11 cellular contexts compared by ENCODE assay signal in the genomic region with DNA sequence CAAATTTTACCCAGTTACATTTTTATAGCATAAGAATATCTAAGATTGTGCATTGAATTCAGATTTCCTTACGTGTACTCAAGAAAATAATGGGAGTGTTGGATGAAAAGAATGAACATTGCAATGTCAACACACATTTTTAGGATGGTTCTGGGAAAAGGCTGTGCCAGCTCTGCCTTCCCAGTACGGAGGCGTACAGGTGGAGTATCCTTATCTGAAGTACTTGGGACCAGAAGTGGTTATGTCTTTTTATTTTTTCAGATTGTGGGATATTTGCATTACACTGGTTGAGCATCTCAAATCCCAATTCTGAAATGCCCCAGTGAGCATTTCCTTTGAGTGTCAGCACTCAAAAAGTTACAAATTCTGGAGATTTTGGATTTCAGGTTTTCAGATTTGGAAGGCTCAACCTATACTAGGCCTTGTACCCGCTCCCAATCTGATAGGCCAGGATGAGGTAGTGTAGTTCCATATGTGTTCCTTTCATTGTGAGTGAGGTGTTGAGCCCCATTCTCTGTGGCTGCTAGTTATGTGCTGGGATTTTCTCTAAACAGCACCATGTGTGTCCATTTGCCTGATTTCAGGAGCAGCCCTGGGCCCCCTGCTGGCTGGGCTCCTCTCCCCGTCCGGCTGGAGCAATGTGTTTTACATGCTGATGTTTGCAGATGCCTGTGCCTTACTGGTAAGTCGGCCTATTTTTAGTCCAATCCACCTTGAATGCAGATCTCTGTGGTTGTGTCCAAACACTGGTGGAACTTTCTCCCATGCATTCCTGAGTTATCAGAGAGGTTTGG.
DNase-seq lines count a peak whose midpoint lies in the region; ATAC-seq and TF ChIP-seq lines count a peak whose summit lies in the region.
"Had no signal": no experiment of that assay in that cellular context is flagged by ENCODE, and none has a peak within 500 bp of the region (broad histone marks: within the 10 kb centered on the region; RNA-seq: fewer than 3 reads in every experiment).

No MANE protein-coding gene starts in this region.

- no peak overlapping the region for H3K27ac ChIP-seq in liver (ENCODE audit: low read depth in 1 of 2, low read length in 2 of 2)

- DNase-seq in AG09319 (ENCODE audit: extremely low read depth, low read depth): no peak
- peak; percentile 39 for DNase-seq in HFF-Myc (ENCODE audit: extremely low read depth, low read depth)
- no peak for DNase-seq in astrocyte of the spinal cord (ENCODE audit: low read depth, low spot score)
- no peak for DNase-seq in NCI-H774 (lab: John Stamatoyannopoulos, UW)
- DNase-seq in stimulated activated naive CD4-positive, alpha-beta T cell treated with Interleukin-2 at 50 U/mL for 16 hours (lab: John Stamatoyannopoulos, UW): no peak
- no peak for DNase-seq in iPS-NIHi7 (ENCODE audit: extremely low spot score)
- DNase-seq: activated naive CD4-positive, alpha-beta T cell treated with Interleukin-2 at 50 U/mL for 16 hours; NCI-H1105 treated with DMSO at 0.1 percent for 48 hours; NK-92 treated with Interleukin-12 subunit alpha and Interleukin-12 subunit beta, amount 100 ng/mL, for 24 hours had no signal

- H3K4me3 ChIP-seq in HFF-Myc (replicated peaks; ENCODE audit: low read depth, low read length) (no peak overlapping the region), astrocyte of the spinal cord (ENCODE audit: low read depth, low read length) (no peak overlapping the region), liver (ENCODE audit: low read depth in 1 of 3, low read length in 3 of 3) (no peak overlapping the region)

- WGBS in liver: 86% methylated on average over 7 of the region's 7 CpGs

- H3K36me3 ChIP-seq in liver (ENCODE audit: control insufficient read depth in 4 of 4, insufficient read depth in 3 of 4, low read depth in 1 of 4, low read length in 3 of 4): peaks cover 0 to 9% (median 3%) of the 10 kb centered on the region in 4 donors

- H3K27me3 ChIP-seq in liver (ENCODE audit: control insufficient read depth in 4 of 4, insufficient read depth in 4 of 4, low read length in 3 of 4): no peaks in the 10 kb centered on the region

- ATAC-seq in HG03354 (IDR thresholded peaks at IDR 0.05; ENCODE audit: poor library complexity, severe bottlenecking, unreplicated experiment): no peak

- TF ChIP-seq CTCF in AG09319 (IDR thresholded peaks at IDR 0.05; ENCODE audit: low read depth, low read length) (peak; percentile 50), HFF-Myc (IDR thresholded peaks at IDR 0.05; ENCODE audit: low read depth, low read length, missing control alignments) (peak; percentile 74), astrocyte of the spinal cord (IDR thresholded peaks at IDR 0.05; ENCODE audit: low read depth, low read length) (peak; percentile 36), liver (IDR thresholded peaks at IDR 0.05; ENCODE audit: low read depth, low read length, missing input control) (peak; percentile 37)

- peak in 1 of 2 donors; percentile 74 for TF ChIP-seq RAD21 in liver (IDR thresholded peaks at IDR 0.05)

- in situ Hi-C loops in astrocyte of the spinal cord (cut with HindIII; ENCODE audit: low sequenced_read_pairs): no loop called here

- peaks cover 0 to 2% (median 0%) of the 10 kb centered on the region in 4 donors for H3K9me3 ChIP-seq in liver (ENCODE audit: control insufficient read depth in 4 of 4, low read length in 3 of 4)

- H3K9ac ChIP-seq in liver (ENCODE audit: low read depth in 1 of 2, low read length in 2 of 2): no peak overlapping the region

- no peaks in the 10 kb centered on the region for H3K4me1 ChIP-seq in liver (ENCODE audit: control insufficient read depth in 4 of 4, insufficient read depth in 4 of 4, low read length in 3 of 4)

TF ChIP-seq in liver, 16 proteins besides CTCF, POLR2A, EP300 and RAD21:
- TF ChIP-seq HNF4A (conservative IDR thresholded peaks at IDR 0.05) (no peak), GABPA (IDR thresholded peaks at IDR 0.05 in 1 of 2, conservative IDR thresholded peaks at IDR 0.05 in 1 of 2) (no peak), YY1 (IDR thresholded peaks at IDR 0.05) (no peak), FOXA1 (IDR thresholded peaks at IDR 0.05) (no peak), JUND (IDR thresholded peaks at IDR 0.05) (no peak), NR2F2 (IDR thresholded peaks at IDR 0.05) (no peak), SP1 (IDR thresholded peaks at IDR 0.05) (no peak), RXRA (IDR thresholded peaks at IDR 0.05) (no peak), HNF4G (IDR thresholded peaks at IDR 0.05) (no peak), TAF1 (conservative IDR thresholded peaks at IDR 0.05) (no peak), EGR1 (IDR thresholded peaks at IDR 0.05; ENCODE audit: low read depth in 2 of 2) (no peak)
- TF ChIP-seq, protein P1, sequence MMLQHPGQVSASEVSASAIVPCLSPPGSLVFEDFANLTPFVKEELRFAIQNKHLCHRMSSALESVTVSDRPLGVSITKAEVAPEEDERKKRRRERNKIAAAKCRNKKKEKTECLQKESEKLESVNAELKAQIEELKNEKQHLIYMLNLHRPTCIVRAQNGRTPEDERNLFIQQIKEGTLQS (IDR thresholded peaks at IDR 0.05): no peak
- TF ChIP-seq, protein P2, sequence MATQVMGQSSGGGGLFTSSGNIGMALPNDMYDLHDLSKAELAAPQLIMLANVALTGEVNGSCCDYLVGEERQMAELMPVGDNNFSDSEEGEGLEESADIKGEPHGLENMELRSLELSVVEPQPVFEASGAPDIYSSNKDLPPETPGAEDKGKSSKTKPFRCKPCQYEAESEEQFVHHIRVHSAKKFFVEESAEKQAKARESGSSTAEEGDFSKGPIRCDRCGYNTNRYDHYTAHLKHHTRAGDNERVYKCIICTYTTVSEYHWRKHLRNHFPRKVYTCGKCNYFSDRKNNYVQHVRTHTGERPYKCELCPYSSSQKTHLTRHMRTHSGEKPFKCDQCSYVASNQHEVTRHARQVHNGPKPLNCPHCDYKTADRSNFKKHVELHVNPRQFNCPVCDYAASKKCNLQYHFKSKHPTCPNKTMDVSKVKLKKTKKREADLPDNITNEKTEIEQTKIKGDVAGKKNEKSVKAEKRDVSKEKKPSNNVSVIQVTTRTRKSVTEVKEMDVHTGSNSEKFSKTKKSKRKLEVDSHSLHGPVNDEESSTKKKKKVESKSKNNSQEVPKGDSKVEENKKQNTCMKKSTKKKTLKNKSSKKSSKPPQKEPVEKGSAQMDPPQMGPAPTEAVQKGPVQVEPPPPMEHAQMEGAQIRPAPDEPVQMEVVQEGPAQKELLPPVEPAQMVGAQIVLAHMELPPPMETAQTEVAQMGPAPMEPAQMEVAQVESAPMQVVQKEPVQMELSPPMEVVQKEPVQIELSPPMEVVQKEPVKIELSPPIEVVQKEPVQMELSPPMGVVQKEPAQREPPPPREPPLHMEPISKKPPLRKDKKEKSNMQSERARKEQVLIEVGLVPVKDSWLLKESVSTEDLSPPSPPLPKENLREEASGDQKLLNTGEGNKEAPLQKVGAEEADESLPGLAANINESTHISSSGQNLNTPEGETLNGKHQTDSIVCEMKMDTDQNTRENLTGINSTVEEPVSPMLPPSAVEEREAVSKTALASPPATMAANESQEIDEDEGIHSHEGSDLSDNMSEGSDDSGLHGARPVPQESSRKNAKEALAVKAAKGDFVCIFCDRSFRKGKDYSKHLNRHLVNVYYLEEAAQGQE (IDR thresholded peaks at IDR 0.05): no peak
- TF ChIP-seq, protein P3, sequence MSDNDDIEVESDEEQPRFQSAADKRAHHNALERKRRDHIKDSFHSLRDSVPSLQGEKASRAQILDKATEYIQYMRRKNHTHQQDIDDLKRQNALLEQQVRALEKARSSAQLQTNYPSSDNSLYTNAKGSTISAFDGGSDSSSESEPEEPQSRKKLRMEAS (IDR thresholded peaks at IDR 0.05): no peak
- TF ChIP-seq, protein P4, sequence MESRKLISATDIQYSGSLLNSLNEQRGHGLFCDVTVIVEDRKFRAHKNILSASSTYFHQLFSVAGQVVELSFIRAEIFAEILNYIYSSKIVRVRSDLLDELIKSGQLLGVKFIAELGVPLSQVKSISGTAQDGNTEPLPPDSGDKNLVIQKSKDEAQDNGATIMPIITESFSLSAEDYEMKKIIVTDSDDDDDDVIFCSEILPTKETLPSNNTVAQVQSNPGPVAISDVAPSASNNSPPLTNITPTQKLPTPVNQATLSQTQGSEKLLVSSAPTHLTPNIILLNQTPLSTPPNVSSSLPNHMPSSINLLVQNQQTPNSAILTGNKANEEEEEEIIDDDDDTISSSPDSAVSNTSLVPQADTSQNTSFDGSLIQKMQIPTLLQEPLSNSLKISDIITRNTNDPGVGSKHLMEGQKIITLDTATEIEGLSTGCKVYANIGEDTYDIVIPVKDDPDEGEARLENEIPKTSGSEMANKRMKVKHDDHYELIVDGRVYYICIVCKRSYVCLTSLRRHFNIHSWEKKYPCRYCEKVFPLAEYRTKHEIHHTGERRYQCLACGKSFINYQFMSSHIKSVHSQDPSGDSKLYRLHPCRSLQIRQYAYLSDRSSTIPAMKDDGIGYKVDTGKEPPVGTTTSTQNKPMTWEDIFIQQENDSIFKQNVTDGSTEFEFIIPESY (IDR thresholded peaks at IDR 0.05): no peak
